In genomic region chr2:1910562-1911256, GRCh38 we compare ENCODE assay signal across 11 cellular contexts.
DNase-seq lines count a peak whose midpoint lies in the region; ATAC-seq and TF ChIP-seq lines count a peak whose summit lies in the region.
"Had no signal": no experiment of that assay in that cellular context is flagged by ENCODE, and none has a peak within 500 bp of the region (broad histone marks: within the 10 kb centered on the region; RNA-seq: fewer than 3 reads in every experiment).

No MANE protein-coding gene starts in this region.

- no peak overlapping the region for H3K4me3 ChIP-seq in WERI-Rb-1 (ENCODE audit: low read depth, low read length)

- peak in 1 of 2 donors; percentile 7 for DNase-seq in activated naive CD4-positive, alpha-beta T cell treated with anti-CD3 and anti-CD28 coated beads, Interleukin-2, amount 50 U/mL, for 72 hours (ENCODE audit: low spot score in 2 of 2)
- no peak for DNase-seq in activated naive CD4-positive, alpha-beta T cell treated with Interleukin-2 at 50 U/mL for 16 hours
- peak; percentile 41 for DNase-seq in WERI-Rb-1
- DNase-seq in iPS-NIHi7 (ENCODE audit: extremely low spot score), result peak; percentile 42
- DNase-seq in type B pancreatic cell (ENCODE audit: extremely low spot score, unreplicated experiment), result no peak
- DNase-seq in mesenteric fat pad (ENCODE audit: low spot score), result no peak
- no peak for DNase-seq in activated T-cell treated with anti-CD3 and anti-CD28 coated beads, Interleukin-2, amount 50 U/mL, for 4 hours
- DNase-seq: CD4-positive, CD25-positive, alpha-beta regulatory T cell; NCI-H146; stimulated activated CD4-positive, alpha-beta T cell treated with anti-CD3 and anti-CD28 coated beads, Interleukin-2, amount 100 ng/mL, for 24 hours had no signal

- H3K27ac ChIP-seq in WERI-Rb-1, result no peak overlapping the region

- H3K36me3 Mint-ChIP-seq in activated naive CD4-positive, alpha-beta T cell treated with anti-CD3 and anti-CD28 coated beads, Interleukin-2, amount 50 U/mL, for 72 hours, result no peaks in the 10 kb centered on the region
- H3K36me3 Mint-ChIP-seq in type B pancreatic cell, result no peaks in the 10 kb centered on the region
- H3K36me3 Mint-ChIP-seq in activated T-cell treated with anti-CD3 and anti-CD28 coated beads, Interleukin-2, amount 50 U/mL, for 4 hours (ENCODE audit: insufficient read depth), result no peaks in the 10 kb centered on the region
- H3K36me3 Mint-ChIP-seq: CD4-positive, CD25-positive, alpha-beta regulatory T cell had no signal

- no peaks in the 10 kb centered on the region for H3K27me3 ChIP-seq in WERI-Rb-1 (ENCODE audit: insufficient read depth, low read depth, severe bottlenecking)

- no peaks in the 10 kb centered on the region for H3K9me3 ChIP-seq in WERI-Rb-1 (ENCODE audit: severe bottlenecking)

- H3K27ac Mint-ChIP-seq in activated naive CD4-positive, alpha-beta T cell treated with anti-CD3 and anti-CD28 coated beads, Interleukin-2, amount 50 U/mL, for 72 hours, result no peak overlapping the region
- H3K27ac Mint-ChIP-seq in type B pancreatic cell, result no peak overlapping the region
- H3K27ac Mint-ChIP-seq: CD4-positive, CD25-positive, alpha-beta regulatory T cell had no signal

- no peak overlapping the region for H3K4me3 Mint-ChIP-seq in type B pancreatic cell
- H3K4me3 Mint-ChIP-seq in activated T-cell treated with anti-CD3 and anti-CD28 coated beads, Interleukin-2, amount 50 U/mL, for 4 hours, result no peak overlapping the region
- H3K4me3 Mint-ChIP-seq: CD4-positive, CD25-positive, alpha-beta regulatory T cell had no signal

- peak; percentile 34 to 53 for ATAC-seq in activated naive CD4-positive, alpha-beta T cell treated with anti-CD3 and anti-CD28 coated beads, Interleukin-2, amount 50 U/mL, for 72 hours
- ATAC-seq in activated T-cell treated with anti-CD3 and anti-CD28 coated beads, Interleukin-2, amount 50 U/mL, for 4 hours, result no peak
- no peak for ATAC-seq in HG02798 (IDR thresholded peaks at IDR 0.05; ENCODE audit: poor library complexity, unreplicated experiment)

- H3K36me3 ChIP-seq in WERI-Rb-1, result no peaks in the 10 kb centered on the region

- no peaks in the 10 kb centered on the region for H3K9me3 Mint-ChIP-seq in activated naive CD4-positive, alpha-beta T cell treated with anti-CD3 and anti-CD28 coated beads, Interleukin-2, amount 50 U/mL, for 72 hours
- no peaks in the 10 kb centered on the region for H3K9me3 Mint-ChIP-seq in type B pancreatic cell
- H3K9me3 Mint-ChIP-seq in activated T-cell treated with anti-CD3 and anti-CD28 coated beads, Interleukin-2, amount 50 U/mL, for 4 hours, result no peaks in the 10 kb centered on the region

- H3K27me3 Mint-ChIP-seq in type B pancreatic cell, result peaks cover 20% of the 10 kb centered on the region
- H3K27me3 Mint-ChIP-seq in activated T-cell treated with anti-CD3 and anti-CD28 coated beads, Interleukin-2, amount 50 U/mL, for 4 hours (ENCODE audit: low read depth), result no peaks in the 10 kb centered on the region
- H3K27me3 Mint-ChIP-seq: CD4-positive, CD25-positive, alpha-beta regulatory T cell had no signal

- H3K4me1 Mint-ChIP-seq in type B pancreatic cell (ENCODE audit: unreplicated experiment), result peaks cover 10% of the 10 kb centered on the region
- no peaks in the 10 kb centered on the region for H3K4me1 Mint-ChIP-seq in activated T-cell treated with anti-CD3 and anti-CD28 coated beads, Interleukin-2, amount 50 U/mL, for 4 hours (ENCODE audit: low read depth)
- H3K4me1 Mint-ChIP-seq: CD4-positive, CD25-positive, alpha-beta regulatory T cell had no signal

- TF ChIP-seq CTCF in WERI-Rb-1 (IDR thresholded peaks at IDR 0.05; ENCODE audit: low read depth, low read length) (peak; percentile 51), type B pancreatic cell (conservative IDR thresholded peaks at IDR 0.05) (peak; percentile 52)

Comparison
In these comparisons a context has a peak if more than half of its experiments do, and no peak if none do; other contexts are left out.
1. ATAC-seq: peak in activated naive CD4-positive, alpha-beta T cell treated with anti-CD3 and anti-CD28 coated beads, Interleukin-2, amount 50 U/mL, for 72 hours (2 of 2); none in activated T-cell treated with anti-CD3 and anti-CD28 coated beads, Interleukin-2, amount 50 U/mL, for 4 hours (0 of 2) and HG02798 (single experiment).
2. DNase-seq: peak in WERI-Rb-1 (single experiment) and iPS-NIHi7 (single experiment); none in activated naive CD4-positive, alpha-beta T cell treated with Interleukin-2 at 50 U/mL for 16 hours (single experiment), type B pancreatic cell (single experiment), mesenteric fat pad (single experiment) and activated T-cell treated with anti-CD3 and anti-CD28 coated beads, Interleukin-2, amount 50 U/mL, for 4 hours (single experiment).